In genomic region chr22:25095869-25096268, GRCh38 we compare ENCODE assay signal across 23 cellular contexts.
DNase-seq lines count a peak whose midpoint lies in the region; TF ChIP-seq lines count a peak whose summit lies in the region.
"Had no signal": no experiment of that assay in that cellular context is flagged by ENCODE, and none has a peak within 500 bp of the region (broad histone marks: within the 10 kb centered on the region; RNA-seq: fewer than 3 reads in every experiment).

No MANE protein-coding gene starts in this region.

- peak overlapping the region; percentile 19 for H3K27ac Mint-ChIP-seq in Caco-2 (ENCODE audit: unreplicated experiment)

- in situ Hi-C loops in GM13977 (cut with MboI; ENCODE audit: low pct_unique_long_range_greater_than_20kb, low sequenced_read_pairs, unreplicated experiment) = loop anchor here (25.0 kb wide), 1 partner anchor 241 kb away; no protein-coding TSS in a partner anchor

- peaks cover 7% of the 10 kb centered on the region for H3K4me1 Mint-ChIP-seq in Caco-2 (ENCODE audit: low read depth, unreplicated experiment)

- intact Hi-C loops in Caco-2 (cut with micrococcal nuclease; ENCODE audit: unreplicated experiment) (no loop called here), dorsolateral prefrontal cortex (cut with DNase I) (no loop called here)

- H3K4me3 Mint-ChIP-seq in Caco-2 (ENCODE audit: unreplicated experiment) = no peak overlapping the region

- no peak overlapping the region for H3K4me3 ChIP-seq in Caco-2 (ENCODE audit: low read depth, low read length)
- H3K4me3 ChIP-seq in dorsolateral prefrontal cortex = no peak overlapping the region
- no peak overlapping the region for H3K4me3 ChIP-seq in mesodermal cell (ENCODE audit: extremely low read depth, insufficient read depth, low read length, poor library complexity, severe bottlenecking)
- H3K4me3 ChIP-seq: K562, PC-9 had no signal

- no TSS peak for BruUV-seq in Caco-2 (replicated peaks; lab: Mats Ljungman, UMichigan)

- H3K4me1 ChIP-seq in Caco-2 = peaks cover 4% of the 10 kb centered on the region; the same call in 1 of the 2 replicates
- H3K4me1 ChIP-seq in mesodermal cell (ENCODE audit: control insufficient read depth, insufficient read depth, low read length, poor library complexity, severe bottlenecking) = peaks cover 28% of the 10 kb centered on the region

- H3K27me3 Mint-ChIP-seq in Caco-2 (ENCODE audit: insufficient read depth, unreplicated experiment) = no peaks in the 10 kb centered on the region

- TF ChIP-seq CTCF in Caco-2 (IDR thresholded peaks at IDR 0.05; ENCODE audit: insufficient read depth in 1 of 2, low read depth in 1 of 2, low read length in 1 of 2, severe bottlenecking in 1 of 2, unreplicated experiment in 1 of 2) (no peak), dorsolateral prefrontal cortex (IDR thresholded peaks at IDR 0.05 in 54 of 56, conservative IDR thresholded peaks at IDR 0.05 in 2 of 56; ENCODE audit: low read depth in 1 of 56, partially characterized antibody in 56 of 56) (no peak), GM13977 (IDR thresholded peaks at IDR 0.05; ENCODE audit: extremely low read depth, insufficient read depth, missing control alignments) (no peak)

- H3K27me3 ChIP-seq in Caco-2 (replicated peaks; ENCODE audit: control insufficient read depth, insufficient read depth, low read length) = no peaks in the 10 kb centered on the region
- H3K27me3 ChIP-seq in dorsolateral prefrontal cortex = no peaks in the 10 kb centered on the region

- no peaks in the 10 kb centered on the region for H3K36me3 Mint-ChIP-seq in Caco-2 (ENCODE audit: insufficient read depth, unreplicated experiment)

- H3K9me3 Mint-ChIP-seq in Caco-2 (ENCODE audit: unreplicated experiment) = no peaks in the 10 kb centered on the region

- H3K27ac ChIP-seq in dorsolateral prefrontal cortex (peak overlapping the region in 56 of 59 donors; percentile 2 to 81 (median 60)), mesodermal cell (ENCODE audit: low read depth, low read length, severe bottlenecking) (peak overlapping the region; percentile 49), temporal lobe (ENCODE audit: low read depth, low read length) (peak overlapping the region; percentile 38)
- H3K27ac ChIP-seq: PC-9 had no signal

- WGBS in mesodermal cell (ENCODE audit: insufficient coverage in 2 of 2), 2 experiments = 78 to 91% methylated on average over 1 to 6 of the region's 7 CpGs

- H3K36me3 ChIP-seq in Caco-2 (ENCODE audit: control insufficient read depth, insufficient read depth, low read length) (no peaks in the 10 kb centered on the region), mesodermal cell (ENCODE audit: control insufficient read depth, insufficient read depth, low read length) (no peaks in the 10 kb centered on the region)

- H3K9me3 ChIP-seq in Caco-2 = no peaks in the 10 kb centered on the region
- no peaks in the 10 kb centered on the region for H3K9me3 ChIP-seq in mesodermal cell (ENCODE audit: control insufficient read depth, low read length)

- POLR2A ChIA-PET in Caco-2 (lab: Charles Lee) = no interaction called here

- DNase-seq in Caco-2 (no peak), dorsolateral prefrontal cortex (peak in 4 of 10 donors; percentile 52 to 67 (median 58)), GM13977 (ENCODE audit: low spot score) (no peak), activated gamma-delta T cell (lab: John Stamatoyannopoulos, UW) (no peak), NCI-H1930 (lab: John Stamatoyannopoulos, UW) (no peak), iPS-NIHi7 (ENCODE audit: extremely low spot score) (no peak)
- DNase-seq: 8988T, ACHN, DMS153, Kasumi-1, MV-4-11, NCI-H1105, NCI-H146, NCI-H2029, NCI-H446, NCI-H524 treated with DMSO at 0.1 percent for 48 hours, NCI-H774, PC-9, RPMI8226, SHP77 treated with DMSO at 0.1 percent for 48 hours had no signal

- CTCF ChIA-PET in Caco-2 (lab: Charles Lee) = no interaction called here
